In the genomic region with DNA sequence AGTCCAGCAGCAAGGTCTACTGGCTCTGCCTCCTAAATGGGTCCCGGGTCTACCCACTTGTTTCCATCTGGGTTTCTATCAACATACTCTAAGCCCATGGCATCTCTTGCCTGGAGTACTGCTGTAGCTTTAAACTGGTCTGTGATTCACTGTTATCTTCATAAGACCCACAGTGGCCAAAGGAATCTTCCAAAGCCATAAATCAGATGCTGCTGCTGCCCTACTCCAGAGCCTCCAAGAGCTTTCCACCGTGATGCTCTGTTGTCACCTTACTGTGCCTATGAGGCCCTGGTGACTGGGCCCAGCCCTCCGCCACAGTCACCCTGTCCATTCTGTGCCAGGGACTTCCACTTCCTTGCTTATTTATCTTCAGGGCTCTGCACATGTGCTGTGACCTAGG, we compare ENCODE assay signal across 30 cellular contexts.
"Had no signal": no experiment of that assay in that cellular context is flagged by ENCODE, and none has a peak within 500 bp of the region (broad histone marks: within the 10 kb centered on the region; RNA-seq: fewer than 3 reads in every experiment).

No MANE protein-coding gene starts in this region.

- H3K4me3 Mint-ChIP-seq: effector memory CD8-positive, alpha-beta T cell; immature natural killer cell; memory B cell; mesothelial cell of epicardium; naive B cell; natural killer cell treated with Interleukin-12 subunit alpha and Interleukin-12 subunit beta and Interleukin-15 and Interleukin-18, amount 100 ng/mL, for 72 hours; neural crest cell; stimulated activated effector memory CD8-positive, alpha-beta T cell treated with anti-CD3 and anti-CD28 coated beads, Interleukin-12 subunit alpha, Interleukin-12 subunit beta, amount 100 ng/mL, for 72 hours had no signal

- H3K36me3 ChIP-seq: esophagus squamous epithelium, ovary, right lobe of liver, thoracic aorta, tibial nerve, upper lobe of left lung had no signal

- H3K27me3 Mint-ChIP-seq: memory B cell, naive B cell had no signal

- H3K27ac ChIP-seq: esophagus squamous epithelium, ovary, right lobe of liver, thoracic aorta, tibial nerve, upper lobe of left lung had no signal

- DNase-seq: cerebellar nuclear complex; cortex of kidney; effector memory CD8-positive, alpha-beta T cell; erythroblast; esophagus squamous epithelium; hypothalamus; immature natural killer cell; islet precursor cell; kidney glomerular epithelial cell; left colon; mucosa of descending colon; naive B cell; ovary; posterior cingulate gyrus; retina; right lobe of liver; stimulated activated CD4-positive, alpha-beta T cell treated with anti-CD3 and anti-CD28 coated beads, Interleukin-12 subunit alpha, Interleukin-12 subunit beta, amount 100 ng/mL, for 4 hours; stimulated activated CD4-positive, alpha-beta T cell treated with anti-CD3 and anti-CD28 coated beads, Interleukin-2, amount 100 ng/mL, for 24 hours; stimulated activated CD4-positive, alpha-beta T cell treated with anti-CD3 and anti-CD28 coated beads, Interleukin-4, amount 100 ng/mL, for 24 hours; stimulated activated naive CD8-positive, alpha-beta T cell treated with anti-CD3 and anti-CD28 coated beads, Interleukin-15, Interleukin-2, amounts not matched to agents 100 U/mL and 50 U/mL, for 24 hours; upper lobe of left lung had no signal

- H3K36me3 Mint-ChIP-seq: immature natural killer cell; memory B cell; mesothelial cell of epicardium; naive B cell; natural killer cell treated with Interleukin-12 subunit alpha and Interleukin-12 subunit beta and Interleukin-15 and Interleukin-18, amount 100 ng/mL, for 72 hours; stimulated activated effector memory CD8-positive, alpha-beta T cell treated with anti-CD3 and anti-CD28 coated beads, Interleukin-12 subunit alpha, Interleukin-12 subunit beta, amount 100 ng/mL, for 72 hours had no signal

- H3K4me1 Mint-ChIP-seq: immature natural killer cell, memory B cell, mesothelial cell of epicardium, neural crest cell had no signal

- H3K9me3 Mint-ChIP-seq: effector memory CD8-positive, alpha-beta T cell; memory B cell; natural killer cell treated with Interleukin-12 subunit alpha and Interleukin-12 subunit beta and Interleukin-15 and Interleukin-18, amount 100 ng/mL, for 72 hours; neural crest cell had no signal

- H3K4me1 ChIP-seq: esophagus squamous epithelium, right lobe of liver, tibial nerve, upper lobe of left lung had no signal

- H3K4me3 ChIP-seq: esophagus squamous epithelium, lung, mucosa of descending colon, ovary, right lobe of liver, smooth muscle cell, thoracic aorta, tibial nerve, upper lobe of left lung had no signal

- H3K9me3 ChIP-seq: ovary, right lobe of liver, thoracic aorta had no signal

- ATAC-seq: effector memory CD8-positive, alpha-beta T cell; left colon; mucosa of descending colon; natural killer cell treated with Interleukin-12 subunit alpha and Interleukin-12 subunit beta and Interleukin-15 and Interleukin-18, amount 100 ng/mL, for 72 hours; right lobe of liver; stimulated activated effector memory CD8-positive, alpha-beta T cell treated with anti-CD3 and anti-CD28 coated beads, Interleukin-12 subunit alpha, Interleukin-12 subunit beta, amount 100 ng/mL, for 72 hours; stimulated activated naive CD8-positive, alpha-beta T cell treated with anti-CD3 and anti-CD28 coated beads, Interleukin-15, Interleukin-2, amounts not matched to agents 100 U/mL and 50 U/mL, for 24 hours had no signal

- H3K27ac Mint-ChIP-seq: effector memory CD8-positive, alpha-beta T cell; immature natural killer cell; memory B cell; mesothelial cell of epicardium; naive B cell; natural killer cell treated with Interleukin-12 subunit alpha and Interleukin-12 subunit beta and Interleukin-15 and Interleukin-18, amount 100 ng/mL, for 72 hours; stimulated activated effector memory CD8-positive, alpha-beta T cell treated with anti-CD3 and anti-CD28 coated beads, Interleukin-12 subunit alpha, Interleukin-12 subunit beta, amount 100 ng/mL, for 72 hours had no signal

- H3K4me2 ChIP-seq: smooth muscle cell had no signal

- H3K27me3 ChIP-seq: esophagus squamous epithelium, ovary, right lobe of liver, tibial nerve, upper lobe of left lung had no signal
